Comparison of ENCODE assay signal across 8 cellular contexts in the genomic region with DNA sequence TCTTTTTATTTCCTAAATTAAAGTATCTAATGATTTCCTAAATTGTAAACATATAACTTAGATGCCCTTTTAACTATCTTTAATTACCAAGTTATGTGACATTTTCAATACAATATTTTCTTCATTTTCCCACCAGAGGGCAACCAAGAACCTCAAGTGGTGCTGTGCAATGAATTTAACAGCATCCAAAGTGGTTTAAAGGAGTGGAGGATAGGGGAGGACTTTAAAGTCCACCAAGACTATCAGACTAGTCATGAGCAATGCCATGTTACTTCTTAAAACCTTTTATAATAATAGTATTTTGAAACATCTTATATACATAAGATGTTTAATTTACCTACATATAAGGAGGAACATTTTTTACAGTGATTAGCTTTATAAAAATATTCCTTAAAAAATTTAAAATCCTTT.
DNase-seq lines count a peak whose midpoint lies in the region; ATAC-seq, FAIRE-seq and TF ChIP-seq lines count a peak whose summit lies in the region.

No MANE protein-coding gene starts in this region.

- H3K9me3 ChIP-seq in body of pancreas (no peaks in the 10 kb centered on the region), kidney (ENCODE audit: control insufficient read depth in 1 of 2, low read length in 2 of 2) (no peaks in the 10 kb centered on the region), upper lobe of right lung (no peaks in the 10 kb centered on the region)

- TF ChIP-seq POLR2A in GM12891 (IDR thresholded peaks at IDR 0.05; ENCODE audit: low read depth, low read length) (no peak), body of pancreas (IDR thresholded peaks at IDR 0.05) (no peak)

- H3K4me1 ChIP-seq in body of pancreas (peaks cover 13% of the 10 kb centered on the region), kidney (ENCODE audit: control insufficient read depth in 1 of 2, insufficient read depth in 1 of 2, low read depth in 1 of 2, low read length in 2 of 2) (peaks cover 0 to 3% of the 10 kb centered on the region in 2 donors), upper lobe of right lung (peaks cover 17% of the 10 kb centered on the region)

- no peak for ATAC-seq in body of pancreas
- peak; percentile 64 for ATAC-seq in upper lobe of right lung
- no peak for ATAC-seq in HG03175 (IDR thresholded peaks at IDR 0.05; ENCODE audit: unreplicated experiment)

- no peaks in the 10 kb centered on the region for H3K27me3 ChIP-seq in body of pancreas
- no peaks in the 10 kb centered on the region for H3K27me3 ChIP-seq in upper lobe of right lung

- DNase-seq in AG20443 (ENCODE audit: low spot score) (peak; percentile 60), GM12891 (ENCODE audit: insufficient read length, low spot score) (peak; percentile 16), NCI-H2227 (lab: John Stamatoyannopoulos, UW; ENCODE audit: unreplicated experiment) (peak; percentile 76), body of pancreas (no peak), kidney (no peak), upper lobe of right lung (no peak)
- DNase-seq in activated CD4-positive, CD25-positive, alpha-beta regulatory T cell treated with anti-CD3 and anti-CD28 coated beads, Interleukin-2, amount 50 U/mL, for 72 hours: no peak

- intact Hi-C loops in body of pancreas (cut with DNase I) (no loop called here), kidney (cut with DNase I) (no loop called here), upper lobe of right lung (cut with DNase I) (no loop called here)

- FAIRE-seq in GM12891 (lab: Jason Lieb, UNC) (no peak), kidney (lab: Jason Lieb, UNC) (peak; percentile 19)

- H3K27ac ChIP-seq in body of pancreas (no peak overlapping the region), kidney (ENCODE audit: low read depth in 2 of 2, low read length in 2 of 2) (no peak overlapping the region), upper lobe of right lung (no peak overlapping the region)

- H3K36me3 ChIP-seq in body of pancreas (replicated peaks in 1 of 2; ENCODE audit: insufficient read depth in 1 of 2, low read depth in 2 of 2): no peaks in the 10 kb centered on the region
- H3K36me3 ChIP-seq in kidney (ENCODE audit: control insufficient read depth in 1 of 2, insufficient read depth in 2 of 2, low read length in 2 of 2): no peaks in the 10 kb centered on the region
- no peaks in the 10 kb centered on the region for H3K36me3 ChIP-seq in upper lobe of right lung

- TF ChIP-seq CTCF in body of pancreas (IDR thresholded peaks at IDR 0.05): peak in 6 of 7 experiments; percentile 33 to 53 (median 50)
- peak; percentile 52 for TF ChIP-seq CTCF in kidney (IDR thresholded peaks at IDR 0.05; ENCODE audit: borderline replicate concordance, extremely low read depth, insufficient read depth)
- peak; percentile 58 for TF ChIP-seq CTCF in upper lobe of right lung (IDR thresholded peaks at IDR 0.05)

- H3K9ac ChIP-seq in kidney (ENCODE audit: low read length in 2 of 2): no peak overlapping the region

- H3K4me3 ChIP-seq in body of pancreas (no peak overlapping the region), kidney (ENCODE audit: low read length in 2 of 2) (no peak overlapping the region), upper lobe of right lung (no peak overlapping the region)

TF ChIP-seq in GM12891, 5 proteins besides CTCF, POLR2A, EP300 and RAD21:
- TF ChIP-seq TAF1 (IDR thresholded peaks at IDR 0.05; ENCODE audit: low read depth, low read length) (no peak), SPI1 (IDR thresholded peaks at IDR 0.05; ENCODE audit: low read depth, low read length) (no peak), POLR2AphosphoS5 (IDR thresholded peaks at IDR 0.05; ENCODE audit: low read depth, low read length) (no peak), PAX5 (IDR thresholded peaks at IDR 0.05; ENCODE audit: insufficient read depth, low read length, severe bottlenecking) (no peak), POU2F2 (IDR thresholded peaks at IDR 0.05; ENCODE audit: low read depth, low read length) (no peak)

Comparison
In these comparisons a context has a peak if more than half of its experiments do, and no peak if none do; other contexts are left out.
1. DNase-seq: peak in AG20443 (single experiment), GM12891 (single experiment) and NCI-H2227 (single experiment); none in body of pancreas (0 of 4), kidney (single experiment), upper lobe of right lung (single experiment) and activated CD4-positive, CD25-positive, alpha-beta regulatory T cell treated with anti-CD3 and anti-CD28 coated beads, Interleukin-2, amount 50 U/mL, for 72 hours (single experiment).
2. Peak in every context shown above with its lines, with median percentiles within 50 percentile points of each other: CTCF ChIP-seq.